Comparison of ENCODE assay signal across 9 cellular contexts in the genomic region with DNA sequence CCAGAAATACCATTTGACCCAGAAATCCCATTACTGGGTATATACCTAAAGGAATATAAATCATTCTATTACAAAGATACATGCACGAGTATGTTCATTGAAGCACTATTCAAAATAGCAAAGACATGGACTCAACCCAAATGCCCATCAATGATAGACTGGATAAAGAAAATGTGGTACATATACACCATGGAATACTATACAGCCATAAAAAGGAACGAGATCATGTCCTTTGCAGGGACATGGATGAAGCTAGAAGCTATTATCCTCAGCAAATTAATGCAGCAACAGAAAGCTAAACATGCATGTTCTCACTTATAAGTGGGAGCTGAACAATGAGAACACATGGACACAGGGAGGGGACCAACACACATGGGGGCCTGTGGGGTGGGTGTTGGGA. TPM values are rescaled to one million over a fixed set of nuclear protein-coding genes. Genes with fewer than 3 reads are reported as not detected.
A peak's percentile ranks its signal among the peaks of the same experiment; 100 is the strongest.
DNase-seq lines count a peak whose midpoint lies in the region; ATAC-seq and TF ChIP-seq lines count a peak whose summit lies in the region.
"Not testable (repeated sequence)": the region's sequence is repeated elsewhere in the genome, so short reads cannot be mapped to it uniquely, and the experiment has no call there.
"Had no signal": no experiment of that assay in that cellular context is flagged by ENCODE, and none has a peak within 500 bp of the region (broad histone marks: within the 10 kb centered on the region; RNA-seq: fewer than 3 reads in every experiment).

No MANE protein-coding gene starts in this region.

- peaks cover 44% of the 10 kb centered on the region for H3F3A ChIP-seq in SU-DHL-6 (ENCODE audit: insufficient read depth)
- not testable (repeated sequence) for H3F3A ChIP-seq in neural cell (ENCODE audit: insufficient read depth, low read length, poor library complexity, severe bottlenecking)

- not testable (repeated sequence) for DNase-seq in CD8-positive, alpha-beta T cell; activated naive CD4-positive, alpha-beta T cell treated with anti-CD3 and anti-CD28 coated beads for 36 hours; stomach

- H3K4me3 ChIP-seq in CD8-positive, alpha-beta T cell (ENCODE audit: low read depth, low read length); KMS-11 (IDR thresholded peaks at IDR 0.05; ENCODE audit: insufficient read depth, low read depth, low read length); SU-DHL-6 (ENCODE audit: insufficient read depth, low read length, poor library complexity, severe bottlenecking): not testable (repeated sequence)
- H3K4me3 ChIP-seq in iPS-11a (ENCODE audit: low read depth, low read length) (peak overlapping the region; percentile 69), neural cell (ENCODE audit: low read length) (peak overlapping the region; percentile 94), stomach (peak overlapping the region in 3 of 4 donors; percentile 64 to 96 (median 66))

- WGBS in stomach, 5 donors, result 69 to 73% (median 72%) methylated on average over 2 of the region's 2 CpGs

- H3K4me3 Mint-ChIP-seq in CD8-positive, alpha-beta T cell, result peak overlapping the region; percentile 94
- H3K4me3 Mint-ChIP-seq in activated naive CD4-positive, alpha-beta T cell treated with anti-CD3 and anti-CD28 coated beads for 36 hours, result peak overlapping the region; percentile 97
- peak overlapping the region; percentile 89 for H3K4me3 Mint-ChIP-seq in dendritic cell treated with granulocyte-macrophage colony-stimulating factor and Interleukin-4, amounts not matched to agents 40 ng/mL and 50 ng/mL, for 4 days

- H4K20me1 ChIP-seq in KMS-11 (ENCODE audit: insufficient read depth); SU-DHL-6 (ENCODE audit: low read depth, low read length); neural cell (ENCODE audit: insufficient read depth): not testable (repeated sequence)

- H3K79me2 ChIP-seq in KMS-11 (ENCODE audit: insufficient read depth, low read depth); SU-DHL-6 (ENCODE audit: insufficient read depth, low read length); neural cell (replicated peaks; ENCODE audit: insufficient read depth, low read length): not testable (repeated sequence)

- POLR2A ChIA-PET in CD8-positive, alpha-beta T cell (lab: Charles Lee), result interaction anchor here (1.0 to 2.9 kb wide), 5 partner anchors 11 to 94 kb away, joined by 3 to 18 read pairs (median 8); partner anchors contain the start of gene TUFM

- not testable (repeated sequence) for TF ChIP-seq EP300 in neural cell (conservative IDR thresholded peaks at IDR 0.05; ENCODE audit: poor library complexity, severe bottlenecking); stomach (IDR thresholded peaks at IDR 0.05)

- H2AFZ ChIP-seq in KMS-11 (ENCODE audit: low read depth); SU-DHL-6 (ENCODE audit: low read depth, low read length, severe bottlenecking); neural cell (ENCODE audit: low read depth, low read length): not testable (repeated sequence)

- H3K27me3 Mint-ChIP-seq in CD8-positive, alpha-beta T cell (ENCODE audit: low read depth); activated naive CD4-positive, alpha-beta T cell treated with anti-CD3 and anti-CD28 coated beads for 36 hours (ENCODE audit: low read depth); dendritic cell treated with granulocyte-macrophage colony-stimulating factor and Interleukin-4, amounts not matched to agents 40 ng/mL and 50 ng/mL, for 4 days: not testable (repeated sequence)

- not testable (repeated sequence) for TF ChIP-seq POLR2A in stomach (IDR thresholded peaks at IDR 0.05)

- H3K36me3 Mint-ChIP-seq in CD8-positive, alpha-beta T cell, result peaks cover 17% of the 10 kb centered on the region
- H3K36me3 Mint-ChIP-seq in activated naive CD4-positive, alpha-beta T cell treated with anti-CD3 and anti-CD28 coated beads for 36 hours (ENCODE audit: low read depth), result not testable (repeated sequence)
- H3K36me3 Mint-ChIP-seq in dendritic cell treated with granulocyte-macrophage colony-stimulating factor and Interleukin-4, amounts not matched to agents 40 ng/mL and 50 ng/mL, for 4 days (ENCODE audit: low read depth), result peaks cover 24% of the 10 kb centered on the region

- TF ChIP-seq RAD21 in neural cell (conservative IDR thresholded peaks at IDR 0.05), result not testable (repeated sequence)

- not testable (repeated sequence) for H3K27ac ChIP-seq in CD8-positive, alpha-beta T cell (ENCODE audit: low read depth, low read length); SU-DHL-6 (ENCODE audit: low read depth, low read length); neural cell (ENCODE audit: low read length)
- H3K27ac ChIP-seq in KMS-11 (0 out of 2 replicates have a peak overlapping the region, but pooled peaks have one; percentile 84), stomach (peak overlapping the region in 4 of 5 donors; percentile 92 to 99 (median 98))

- H3K27me3 ChIP-seq in CD8-positive, alpha-beta T cell (ENCODE audit: insufficient read depth, low read length); KMS-11 (ENCODE audit: insufficient read depth, low read depth); SU-DHL-6 (ENCODE audit: low read length); neural cell (ENCODE audit: insufficient read depth, low read depth, low read length); stomach: not testable (repeated sequence)

- not testable (repeated sequence) for H3K36me3 ChIP-seq in CD8-positive, alpha-beta T cell (ENCODE audit: insufficient read depth, low read length); KMS-11 (ENCODE audit: insufficient read depth); SU-DHL-6 (ENCODE audit: low read length); neural cell (ENCODE audit: insufficient read depth, low read length); stomach

- not testable (repeated sequence) for H3K9me3 Mint-ChIP-seq in CD8-positive, alpha-beta T cell; activated naive CD4-positive, alpha-beta T cell treated with anti-CD3 and anti-CD28 coated beads for 36 hours; dendritic cell treated with granulocyte-macrophage colony-stimulating factor and Interleukin-4, amounts not matched to agents 40 ng/mL and 50 ng/mL, for 4 days

- intact Hi-C loops in CD8-positive, alpha-beta T cell (cut with DNase I, micrococcal nuclease), result loop anchor here (5.0 to 10.0 kb wide), 2 partner anchors 634 to 781 kb away; partner anchors contain the start of gene SBK1 (in 1 of the 2)
- intact Hi-C loops in activated naive CD4-positive, alpha-beta T cell treated with anti-CD3 and anti-CD28 coated beads for 36 hours (cut with micrococcal nuclease); stomach (cut with DNase I; ENCODE audit: low total_unique reads): not testable (repeated sequence)
- intact Hi-C loops in dendritic cell treated with granulocyte-macrophage colony-stimulating factor and Interleukin-4, amounts not matched to agents 40 ng/mL and 50 ng/mL, for 4 days (cut with micrococcal nuclease), result loop anchor here (10.0 kb wide), 1 partner anchor 61 kb away; the partner anchor contains the start of gene SH2B1

- H3K4me1 ChIP-seq in CD8-positive, alpha-beta T cell (ENCODE audit: insufficient read depth, low read length), result peaks cover 22% of the 10 kb centered on the region
- peaks cover 36% of the 10 kb centered on the region for H3K4me1 ChIP-seq in KMS-11 (ENCODE audit: low read depth, poor library complexity, severe bottlenecking)
- H3K4me1 ChIP-seq in stomach, result peaks cover 4 to 31% (median 24%) of the 10 kb centered on the region in 4 donors

- H3K9me3 ChIP-seq in CD8-positive, alpha-beta T cell (ENCODE audit: low read length); SU-DHL-6 (ENCODE audit: insufficient read depth, low read length); neural cell (ENCODE audit: low read length); stomach: not testable (repeated sequence)

- peaks cover 35% of the 10 kb centered on the region for H3K4me1 Mint-ChIP-seq in CD8-positive, alpha-beta T cell (ENCODE audit: low read depth)
- H3K4me1 Mint-ChIP-seq in activated naive CD4-positive, alpha-beta T cell treated with anti-CD3 and anti-CD28 coated beads for 36 hours (ENCODE audit: low read depth), result peaks cover 28% of the 10 kb centered on the region
- H3K4me1 Mint-ChIP-seq in dendritic cell treated with granulocyte-macrophage colony-stimulating factor and Interleukin-4, amounts not matched to agents 40 ng/mL and 50 ng/mL, for 4 days (ENCODE audit: low read depth), result peaks cover 40% of the 10 kb centered on the region

- ATAC-seq in CD8-positive, alpha-beta T cell, result not testable (repeated sequence)

- not testable (repeated sequence) for H3K9me2 ChIP-seq in SU-DHL-6 (replicated peaks; ENCODE audit: insufficient read depth, low read length); neural cell (ENCODE audit: insufficient read depth, low read length)

- peak overlapping the region; percentile 97 for H3K27ac Mint-ChIP-seq in CD8-positive, alpha-beta T cell
- peak overlapping the region; percentile 99 for H3K27ac Mint-ChIP-seq in activated naive CD4-positive, alpha-beta T cell treated with anti-CD3 and anti-CD28 coated beads for 36 hours
- peak overlapping the region; percentile 96 for H3K27ac Mint-ChIP-seq in dendritic cell treated with granulocyte-macrophage colony-stimulating factor and Interleukin-4, amounts not matched to agents 40 ng/mL and 50 ng/mL, for 4 days

- peak overlapping the region; percentile 96; the same call in 1 of the 2 replicates for H3K4me2 ChIP-seq in KMS-11
- peak overlapping the region; percentile 95 for H3K4me2 ChIP-seq in SU-DHL-6 (ENCODE audit: low read depth, low read length, poor library complexity, severe bottlenecking)
- not testable (repeated sequence) for H3K4me2 ChIP-seq in neural cell (ENCODE audit: low read length)

- CTCF ChIA-PET in CD8-positive, alpha-beta T cell (lab: Charles Lee), result interaction anchor here (1.2 to 2.7 kb wide), 3 partner anchors 19 to 79 kb away, joined by 3 to 18 read pairs (median 4); no protein-coding TSS in a partner anchor
- CTCF ChIA-PET in activated naive CD4-positive, alpha-beta T cell treated with anti-CD3 and anti-CD28 coated beads for 36 hours (lab: Charles Lee), result interaction anchor here (1.2 to 3.5 kb wide), 2 partner anchors 18 to 52 kb away, joined by 3 to 26 read pairs; no protein-coding TSS in a partner anchor

- not testable (repeated sequence) for H3K9ac ChIP-seq in KMS-11; neural cell (ENCODE audit: low read length)
- peak overlapping the region; percentile 97 for H3K9ac ChIP-seq in SU-DHL-6 (ENCODE audit: low read length)

- not testable (repeated sequence) for TF ChIP-seq CTCF in CD8-positive, alpha-beta T cell (IDR thresholded peaks at IDR 0.05); KMS-11 (conservative IDR thresholded peaks at IDR 0.05; ENCODE audit: low read depth, low read length); SU-DHL-6 (IDR thresholded peaks at IDR 0.05; ENCODE audit: insufficient read depth, low read length, poor library complexity, severe bottlenecking); neural cell (IDR thresholded peaks at IDR 0.05; ENCODE audit: poor library complexity, severe bottlenecking); stomach (IDR thresholded peaks at IDR 0.05)

RNA-seq across cellular contexts. Expression of gene RABEP2, which starts 1.2 kb away (rescaled TPM):
- total RNA-seq in CD8-positive, alpha-beta T cell, result 10 to 100 TPM; 26.5 to 29.0 TPM
- total RNA-seq in activated naive CD4-positive, alpha-beta T cell treated with anti-CD3 and anti-CD28 coated beads for 36 hours, result 10 to 100 TPM; 11.6 to 14.0 TPM
- polyA plus RNA-seq in neural cell (27.5 and 28.7 TPM in 2 replicates), stomach (10 to 100 TPM; 20.3 to 34.6 (median 32.7) TPM)
- polyA minus RNA-seq in neural cell, result 13.4 and 17.0 TPM in 2 replicates
- 100 to 1,000 TPM in 2 of 5 donors, 10 to 100 TPM in 3; 25.7 to 350 (median 84.0) TPM for total RNA-seq in stomach

RNA-seq across cellular contexts. Expression of gene CD19, which starts 5.5 kb away (rescaled TPM):
- total RNA-seq in CD8-positive, alpha-beta T cell, result 1 to 10 TPM; 1.1 to 1.8 TPM
- under 1 TPM; 0.19 to 0.22 TPM for total RNA-seq in activated naive CD4-positive, alpha-beta T cell treated with anti-CD3 and anti-CD28 coated beads for 36 hours
- polyA plus RNA-seq in neural cell (not detected in 2 replicates), stomach (1 to 10 TPM in 1 of 3 donors, under 1 TPM in 2; 0.31 to 3.8 (median 0.56) TPM)
- not detected in 2 replicates for polyA minus RNA-seq in neural cell
- total RNA-seq in stomach, result under 1 TPM in 2 of 5 donors, not detected in 3; 0.29 to 0.92 TPM
- total RNA-seq: occipital lobe had no signal

RNA-seq across cellular contexts. Expression of gene NFATC2IP, which starts 24.5 kb away (rescaled TPM):
- total RNA-seq in CD8-positive, alpha-beta T cell, result 10 to 100 TPM; 45.8 to 52.5 TPM
- total RNA-seq in activated naive CD4-positive, alpha-beta T cell treated with anti-CD3 and anti-CD28 coated beads for 36 hours, result 10 to 100 TPM; 55.5 to 58.9 TPM
- polyA plus RNA-seq in neural cell (39.1 and 42.6 TPM in 2 replicates), stomach (10 to 100 TPM; 10.4 to 18.0 (median 13.1) TPM)
- 22.0 and 28.2 TPM in 2 replicates for polyA minus RNA-seq in neural cell
- 100 to 1,000 TPM in 2 of 5 donors, 10 to 100 TPM in 3; 22.8 to 265 (median 68.0) TPM for total RNA-seq in stomach

RNA-seq across cellular contexts. Expression of gene ATP2A1, which starts 48.0 kb away (rescaled TPM):
- total RNA-seq in CD8-positive, alpha-beta T cell, result under 1 TPM; 0.24 to 0.97 TPM
- total RNA-seq in activated naive CD4-positive, alpha-beta T cell treated with anti-CD3 and anti-CD28 coated beads for 36 hours, result 1 to 10 TPM; 4.2 to 5.3 TPM
- polyA plus RNA-seq in neural cell (0.06 and 0.54 TPM in 2 replicates), stomach (1 to 10 TPM in 1 of 3 donors, under 1 TPM in 2; 0.12 to 1.4 (median 0.85) TPM)
- 0.23 and 1.2 TPM in 2 replicates for polyA minus RNA-seq in neural cell
- total RNA-seq in stomach, result 10 to 100 TPM in 1 of 5 donors, 1 to 10 TPM in 1, under 1 TPM in 1, not detected in 2; 0.43 to 21.7 (median 3.6) TPM

RNA-seq across cellular contexts. Expression of gene SPNS1, which starts 48.3 kb away (rescaled TPM):
- total RNA-seq in CD8-positive, alpha-beta T cell, result 10 to 100 TPM; 31.7 to 31.8 TPM
- 10 to 100 TPM; 10.3 to 10.5 TPM for total RNA-seq in activated naive CD4-positive, alpha-beta T cell treated with anti-CD3 and anti-CD28 coated beads for 36 hours
- polyA plus RNA-seq in neural cell (41.6 and 47.3 TPM in 2 replicates), stomach (10 to 100 TPM; 26.7 to 48.3 (median 31.6) TPM)
- polyA minus RNA-seq in neural cell, result 34.8 and 45.0 TPM in 2 replicates
- 10 to 100 TPM in 4 of 5 donors, 1 to 10 TPM in 1; 6.1 to 24.2 (median 15.6) TPM for total RNA-seq in stomach
